10 cellular contexts compared by ENCODE assay signal in genomic region chr1:205465392-205465791, GRCh38. TPM values are rescaled to one million over a fixed set of nuclear protein-coding genes. Genes with fewer than 3 reads are reported as not detected.
"Had no signal": no experiment of that assay in that cellular context is flagged by ENCODE, and none has a peak within 500 bp of the region (broad histone marks: within the 10 kb centered on the region; RNA-seq: fewer than 3 reads in every experiment).

No MANE protein-coding gene starts in this region.

- H3K27ac ChIP-seq: GM23248, KMS-11 had no signal

- H3K4me3 ChIP-seq: GM23248 had no signal

- H3K4me2 ChIP-seq: KMS-11 had no signal

- FAIRE-seq: H54 had no signal

- DNase-seq: GM23248, GOT3, H9, HCEC 1CT, HFFc6, IMR-90, Karpas-422, KBM-7 had no signal

- H2AFZ ChIP-seq: GM23248 had no signal

- H3K9ac ChIP-seq: GM23248, KMS-11 had no signal

RNA-seq across cellular contexts. Expression of gene BLACAT1, which starts 9.5 kb away (rescaled TPM):
- total RNA-seq: GM23248, HFFc6 had no signal
- polyA plus RNA-seq: GM23248 had no signal

RNA-seq across cellular contexts. Expression of gene CDK18, which starts 39.1 kb away (rescaled TPM):
- total RNA-seq: GM23248 had no signal
- polyA plus RNA-seq: GM23248 had no signal

RNA-seq across cellular contexts. Expression of gene LEMD1, which starts 43.5 kb away (rescaled TPM):
- total RNA-seq: GM23248, HFFc6, IMR-90 had no signal
- polyA plus RNA-seq: GM23248, IMR-90 had no signal
